25 cellular contexts compared by ENCODE assay signal in genomic region chr12:12217018-12217359, GRCh38. TPM values are rescaled to one million over a fixed set of nuclear protein-coding genes. Genes with fewer than 3 reads are reported as not detected.
A peak's percentile ranks its signal among the peaks of the same experiment; 100 is the strongest.
DNase-seq lines count a peak whose midpoint lies in the region; TF ChIP-seq lines count a peak whose summit lies in the region.
"Had no signal": no experiment of that assay in that cellular context is flagged by ENCODE, and none has a peak within 500 bp of the region (broad histone marks: within the 10 kb centered on the region; RNA-seq: fewer than 3 reads in every experiment).

No MANE protein-coding gene starts in this region.

- H3K9me3 ChIP-seq in SJSA1 (replicated peaks) (no peaks in the 10 kb centered on the region), liver (ENCODE audit: control insufficient read depth in 4 of 4, low read length in 3 of 4) (no peaks in the 10 kb centered on the region), Peyer's patch (no peaks in the 10 kb centered on the region)
- H3K9me3 ChIP-seq: suprapubic skin had no signal

- H3K4me1 ChIP-seq in SJSA1 (replicated peaks) (peaks cover 27% of the 10 kb centered on the region), liver (ENCODE audit: control insufficient read depth in 4 of 4, insufficient read depth in 4 of 4, low read length in 3 of 4) (peaks cover 14 to 35% (median 28%) of the 10 kb centered on the region in 4 donors), Peyer's patch (no peaks in the 10 kb centered on the region)

- 76% methylated on average over 5 of the region's 5 CpGs for WGBS in liver

- H3K27me3 ChIP-seq in SJSA1 (replicated peaks) (no peaks in the 10 kb centered on the region), liver (ENCODE audit: control insufficient read depth in 4 of 4, insufficient read depth in 4 of 4, low read length in 3 of 4) (no peaks in the 10 kb centered on the region), Peyer's patch (no peaks in the 10 kb centered on the region)
- H3K27me3 ChIP-seq: suprapubic skin had no signal

- TF ChIP-seq POLR2A in Peyer's patch (IDR thresholded peaks at IDR 0.05): no peak

- H3K36me3 ChIP-seq in SJSA1 (no peaks in the 10 kb centered on the region), liver (ENCODE audit: control insufficient read depth in 4 of 4, insufficient read depth in 3 of 4, low read depth in 1 of 4, low read length in 3 of 4) (no peaks in the 10 kb centered on the region), Peyer's patch (no peaks in the 10 kb centered on the region)
- H3K36me3 ChIP-seq: spleen, suprapubic skin had no signal

- TF ChIP-seq RAD21 in liver (IDR thresholded peaks at IDR 0.05): no peak

- TF ChIP-seq CTCF in liver (IDR thresholded peaks at IDR 0.05; ENCODE audit: low read depth, low read length, missing input control) (no peak), Peyer's patch (IDR thresholded peaks at IDR 0.05) (no peak)

- H3K9ac ChIP-seq in liver (ENCODE audit: low read depth in 1 of 2, low read length in 2 of 2): peak overlapping the region in 1 of 2 donors; percentile 79

- 0 out of 2 replicates have a peak overlapping the region, but pooled peaks have one; percentile 25 for H3K27ac ChIP-seq in SJSA1
- H3K27ac ChIP-seq in liver (ENCODE audit: low read depth in 1 of 2, low read length in 2 of 2): peak overlapping the region; percentile 57 to 59
- no peak overlapping the region for H3K27ac ChIP-seq in Peyer's patch
- H3K27ac ChIP-seq: spleen, suprapubic skin had no signal

- H3K4me3 ChIP-seq in GM08714 (ENCODE audit: low read length) (0 out of 2 replicates have a peak overlapping the region, but pooled peaks have one; percentile 26), SJSA1 (no peak overlapping the region), liver (ENCODE audit: low read depth in 1 of 3, low read length in 3 of 3) (no peak overlapping the region), Peyer's patch (no peak overlapping the region)
- H3K4me3 ChIP-seq: spleen, suprapubic skin had no signal

- DNase-seq in SJSA1 (ENCODE audit: low read depth in 1 of 2, low spot score in 2 of 2): no peak
- DNase-seq in HuH-7.5 (ENCODE audit: low spot score): no peak
- no peak for DNase-seq in NCI-H748 (lab: John Stamatoyannopoulos, UW; ENCODE audit: unreplicated experiment)
- DNase-seq in NCI-H2081 treated with DMSO at 0.1 percent for 48 hours (lab: John Stamatoyannopoulos, UW): no peak
- DNase-seq in Peyer's patch: no peak
- DNase-seq: activated CD4-positive, alpha-beta memory T cell treated with anti-CD3 and anti-CD28 coated beads for 36 hours; activated CD4-positive, CD25-positive, alpha-beta regulatory T cell; aorta; caudate nucleus; CD4-positive, CD25-positive, alpha-beta regulatory T cell; dermis blood vessel endothelial cell; DMS79; glutamatergic neuron; H7; mammary epithelial cell; NCI-H1105 treated with DMSO at 0.1 percent for 48 hours; NCI-H2029; NCI-H345; spleen; stimulated activated CD4-positive, alpha-beta T cell treated with anti-CD3 and anti-CD28 coated beads, Interleukin-2, amount 100 ng/mL, for 48 hours; stimulated activated naive B cell treated with anti-CD40 and anti-IgM and Interleukin-4, amounts not matched to agents 10 μg/mL and 1 μg/mL and 100 μg/mL, for 72 hours; T-helper 9 cell had no signal

TF ChIP-seq in liver, 16 proteins besides CTCF, POLR2A, EP300 and RAD21:
- TF ChIP-seq NR2F2 (IDR thresholded peaks at IDR 0.05): no peak
- TF ChIP-seq YY1 (IDR thresholded peaks at IDR 0.05): no peak
- no peak for TF ChIP-seq HNF4G (IDR thresholded peaks at IDR 0.05)
- no peak for TF ChIP-seq JUND (IDR thresholded peaks at IDR 0.05)
- no peak for TF ChIP-seq SP1 (IDR thresholded peaks at IDR 0.05)
- TF ChIP-seq TAF1 (conservative IDR thresholded peaks at IDR 0.05): no peak
- no peak for TF ChIP-seq FOXA1 (IDR thresholded peaks at IDR 0.05)
- no peak for TF ChIP-seq FOXA2 (IDR thresholded peaks at IDR 0.05)
- no peak for TF ChIP-seq GABPA (IDR thresholded peaks at IDR 0.05 in 1 of 2, conservative IDR thresholded peaks at IDR 0.05 in 1 of 2)
- no peak for TF ChIP-seq ZBTB33 (IDR thresholded peaks at IDR 0.05)
- no peak for TF ChIP-seq EGR1 (IDR thresholded peaks at IDR 0.05; ENCODE audit: low read depth in 2 of 2)
- TF ChIP-seq REST (IDR thresholded peaks at IDR 0.05): no peak
- no peak for TF ChIP-seq HNF4A (conservative IDR thresholded peaks at IDR 0.05)
- TF ChIP-seq MAX (IDR thresholded peaks at IDR 0.05): no peak
- TF ChIP-seq ATF3 (IDR thresholded peaks at IDR 0.05): no peak
- no peak for TF ChIP-seq RXRA (IDR thresholded peaks at IDR 0.05)

RNA-seq across cellular contexts. Expression of gene LRP6, which starts 49.9 kb away (rescaled TPM):
- 25.2 and 31.3 TPM in 2 replicates for total RNA-seq in SJSA1 (2014; rRNA removed; shearing (Covaris generic))
- total RNA-seq in liver (10 to 100 TPM; 24.7 to 76.8 TPM), Peyer's patch (10 to 100 TPM; 27.3 to 78.4 (median 56.2) TPM)
- polyA plus RNA-seq in liver: 10 to 100 TPM; 14.7 to 21.7 TPM

Comparison
In these comparisons a context has a peak if more than half of its experiments do, and no peak if none do; other contexts are left out.
1. H3K27ac ChIP-seq: peak in SJSA1 (single experiment) and liver (2 of 2); none in Peyer's patch (0 of 4).